20 cellular contexts compared by ENCODE assay signal in the genomic region with DNA sequence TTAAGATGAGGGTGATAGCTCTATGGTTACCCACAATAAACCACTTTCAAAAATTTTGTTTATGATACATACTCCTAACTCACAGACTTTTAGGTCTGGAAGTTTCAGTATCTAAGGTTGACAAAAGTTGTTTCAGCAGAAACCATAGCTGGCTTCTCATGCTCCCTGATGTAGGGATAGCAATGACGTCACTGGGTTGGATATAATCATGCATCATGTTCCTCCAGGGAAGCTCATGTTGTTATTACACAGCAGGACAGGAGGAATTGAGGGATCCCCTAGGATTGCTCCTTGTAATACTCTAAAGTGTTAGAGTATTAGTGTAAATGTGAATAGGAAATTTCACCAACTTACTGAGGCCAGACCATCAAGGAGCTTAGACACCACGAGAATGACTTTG. TPM values are rescaled to one million over a fixed set of nuclear protein-coding genes. Genes with fewer than 3 reads are reported as not detected.
A peak's percentile ranks its signal among the peaks of the same experiment; 100 is the strongest.
DNase-seq lines count a peak whose midpoint lies in the region; ATAC-seq, FAIRE-seq and TF ChIP-seq lines count a peak whose summit lies in the region.
"Had no signal": no experiment of that assay in that cellular context is flagged by ENCODE, and none has a peak within 500 bp of the region (broad histone marks: within the 10 kb centered on the region; RNA-seq: fewer than 3 reads in every experiment).

No MANE protein-coding gene starts in this region.

- 74% methylated on average over 2 of the region's 2 CpGs for WGBS in suprapubic skin

- no peak for DNase-seq in activated naive CD8-positive, alpha-beta T cell treated with anti-CD3 and anti-CD28 coated beads, Interleukin-2, amount 50 U/mL, for 24 hours
- DNase-seq in bronchial epithelial cell (ENCODE audit: low read depth) (no peak), iris pigment epithelial cell (ENCODE audit: low read depth) (peak; percentile 15), suprapubic skin (ENCODE audit: low spot score in 2 of 2) (no peak), GM10266 (ENCODE audit: extremely low spot score) (no peak), left lobe of liver (ENCODE audit: low spot score) (no peak), DMS114 treated with DMSO at 0.1 percent for 48 hours (lab: John Stamatoyannopoulos, UW; ENCODE audit: unreplicated experiment) (no peak)
- DNase-seq: 8988T; activated CD4-positive, alpha-beta T cell treated with anti-CD3 and anti-CD28 coated beads, Interleukin-2, amount 10 ng/mL, durations not matched to agents 24 days and 14 days; activated effector memory CD4-positive, alpha-beta T cell treated with anti-CD3 and anti-CD28 coated beads, Interleukin-2, amount 50 U/mL, for 16 hours; DMS153; NCI-H187 treated with DMSO at 0.1 percent for 48 hours; NCI-H345; NK-92 treated with Interleukin-12 subunit alpha and Interleukin-12 subunit beta, amount 100 ng/mL, for 24 hours; stimulated activated CD8-positive, alpha-beta memory T cell treated with anti-CD3 and anti-CD28 coated beads, Interleukin-4, amount 100 ng/mL, for 48 hours had no signal

- peak overlapping the region; percentile 41 for H3K27ac ChIP-seq in suprapubic skin
- H3K27ac ChIP-seq: BLaER1, parathyroid adenoma, thoracic aorta had no signal

- peak overlapping the region; percentile 64 for H3K27ac Mint-ChIP-seq in activated naive CD8-positive, alpha-beta T cell
- H3K27ac Mint-ChIP-seq in activated naive CD8-positive, alpha-beta T cell treated with anti-CD3 and anti-CD28 coated beads, Interleukin-2, amount 50 U/mL, for 24 hours, result no peak overlapping the region
- H3K27ac Mint-ChIP-seq: activated CD4-positive, alpha-beta T cell treated with anti-CD3 and anti-CD28 coated beads, Interleukin-2, amount 10 ng/mL, durations not matched to agents 24 days and 14 days had no signal

- H3K36me3 Mint-ChIP-seq in activated naive CD8-positive, alpha-beta T cell, result peaks cover 3% of the 10 kb centered on the region
- peaks cover 7% of the 10 kb centered on the region for H3K36me3 Mint-ChIP-seq in activated naive CD8-positive, alpha-beta T cell treated with anti-CD3 and anti-CD28 coated beads, Interleukin-2, amount 50 U/mL, for 24 hours (ENCODE audit: low read depth)

- H3K4me3 Mint-ChIP-seq in activated naive CD8-positive, alpha-beta T cell, result no peak overlapping the region
- H3K4me3 Mint-ChIP-seq in activated naive CD8-positive, alpha-beta T cell treated with anti-CD3 and anti-CD28 coated beads, Interleukin-2, amount 50 U/mL, for 24 hours, result no peak overlapping the region
- H3K4me3 Mint-ChIP-seq: activated CD4-positive, alpha-beta T cell treated with anti-CD3 and anti-CD28 coated beads, Interleukin-2, amount 10 ng/mL, durations not matched to agents 24 days and 14 days had no signal

- H3K4me3 ChIP-seq in bronchial epithelial cell (ENCODE audit: low read depth, low read length), result no peak overlapping the region
- H3K4me3 ChIP-seq in suprapubic skin, result no peak overlapping the region
- H3K4me3 ChIP-seq: BLaER1, thoracic aorta had no signal

- peaks cover 2% of the 10 kb centered on the region for H3K4me1 ChIP-seq in suprapubic skin
- H3K4me1 ChIP-seq: parathyroid adenoma had no signal

- no peak for ATAC-seq in activated naive CD8-positive, alpha-beta T cell treated with anti-CD3 and anti-CD28 coated beads, Interleukin-2, amount 50 U/mL, for 24 hours
- ATAC-seq in left lobe of liver, result no peak

- H3K27me3 ChIP-seq in bronchial epithelial cell (ENCODE audit: control insufficient read depth, insufficient read depth, low read length) (peaks cover 2% of the 10 kb centered on the region), suprapubic skin (no peaks in the 10 kb centered on the region)
- H3K27me3 ChIP-seq: BLaER1 had no signal

- TF ChIP-seq EP300 in suprapubic skin (IDR thresholded peaks at IDR 0.05), result no peak

- TF ChIP-seq CTCF in bronchial epithelial cell (IDR thresholded peaks at IDR 0.05; ENCODE audit: insufficient read depth, low read length, severe bottlenecking) (no peak), suprapubic skin (IDR thresholded peaks at IDR 0.05) (no peak), GM10266 (IDR thresholded peaks at IDR 0.05; ENCODE audit: control insufficient read depth, insufficient read depth, low read depth, missing control alignments) (no peak)

- H3K4me1 Mint-ChIP-seq in activated naive CD8-positive, alpha-beta T cell (ENCODE audit: low read depth), result peaks cover 29% of the 10 kb centered on the region
- peaks cover 9% of the 10 kb centered on the region for H3K4me1 Mint-ChIP-seq in activated naive CD8-positive, alpha-beta T cell treated with anti-CD3 and anti-CD28 coated beads, Interleukin-2, amount 50 U/mL, for 24 hours

- no peaks in the 10 kb centered on the region for H3K9me3 Mint-ChIP-seq in activated naive CD8-positive, alpha-beta T cell (ENCODE audit: low read depth)
- H3K9me3 Mint-ChIP-seq in activated naive CD8-positive, alpha-beta T cell treated with anti-CD3 and anti-CD28 coated beads, Interleukin-2, amount 50 U/mL, for 24 hours, result no peaks in the 10 kb centered on the region
- H3K9me3 Mint-ChIP-seq: activated CD4-positive, alpha-beta T cell treated with anti-CD3 and anti-CD28 coated beads, Interleukin-2, amount 10 ng/mL, durations not matched to agents 24 days and 14 days had no signal

- no peaks in the 10 kb centered on the region for H3K27me3 Mint-ChIP-seq in activated naive CD8-positive, alpha-beta T cell
- H3K27me3 Mint-ChIP-seq in activated naive CD8-positive, alpha-beta T cell treated with anti-CD3 and anti-CD28 coated beads, Interleukin-2, amount 50 U/mL, for 24 hours, result no peaks in the 10 kb centered on the region
- H3K27me3 Mint-ChIP-seq: activated CD4-positive, alpha-beta T cell treated with anti-CD3 and anti-CD28 coated beads, Interleukin-2, amount 10 ng/mL, durations not matched to agents 24 days and 14 days had no signal

- H3K36me3 ChIP-seq in bronchial epithelial cell (ENCODE audit: control insufficient read depth, insufficient read depth, low read length) (no peaks in the 10 kb centered on the region), suprapubic skin (peaks cover 11% of the 10 kb centered on the region)

- FAIRE-seq in bronchial epithelial cell (lab: Jason Lieb, UNC), result peak; percentile 52
- FAIRE-seq: TTC549 had no signal

- TF ChIP-seq POLR2A in suprapubic skin (IDR thresholded peaks at IDR 0.05), result no peak

- no peaks in the 10 kb centered on the region for H3K9me3 ChIP-seq in suprapubic skin
- H3K9me3 ChIP-seq: BLaER1, thoracic aorta had no signal

RNA-seq across cellular contexts. Expression of a gene that starts 23.6 kb away (rescaled TPM):
- total RNA-seq in bronchial epithelial cell (0.13 TPM in 1 of 2 replicates, not detected in the other), suprapubic skin (10 to 100 TPM; 29.7 to 46.7 (median 34.0) TPM), left lobe of liver (26.9 TPM)

Comparison
In these comparisons a context has a peak if more than half of its experiments do, and no peak if none do; other contexts are left out.
1. RNA of a gene that starts 23.6 kb away (total RNA-seq): 29.7 to 46.7 TPM in suprapubic skin and 26.9 TPM in left lobe of liver (single experiment); 0.13 TPM in bronchial epithelial cell; every median in the first group is over 10 times any median in the second.